2 cellular contexts compared by ENCODE assay signal in the genomic region with DNA sequence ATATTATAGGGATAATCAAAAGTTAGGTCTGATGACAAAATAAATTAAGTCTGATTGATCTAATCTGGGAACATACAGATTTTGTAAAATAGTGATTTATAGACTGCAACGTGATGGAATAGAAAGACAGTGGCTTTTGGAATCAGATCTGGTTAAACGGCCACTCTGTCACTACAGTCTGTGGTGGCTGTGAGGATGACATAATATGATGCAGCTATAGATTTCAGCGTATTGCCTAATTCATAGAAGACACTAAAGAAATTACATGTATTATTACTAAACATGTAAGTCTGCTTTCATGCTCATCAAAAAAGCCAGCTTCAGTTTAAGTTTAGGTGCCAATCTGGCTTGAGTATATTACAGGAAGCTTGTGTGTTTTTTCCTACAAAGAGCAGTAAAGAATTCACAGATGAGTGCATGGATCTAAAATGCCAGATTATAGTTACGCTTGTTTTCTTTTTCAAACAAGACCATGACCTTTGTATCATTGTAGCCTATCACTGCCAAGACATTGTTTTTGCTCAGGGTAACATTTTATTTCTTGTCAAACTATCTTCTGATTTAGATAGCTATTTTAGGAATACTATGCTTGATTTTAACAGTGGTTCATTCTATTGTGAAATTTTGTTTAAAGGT.
A peak's percentile ranks its signal among the peaks of the same experiment; 100 is the strongest.
TF ChIP-seq lines count a peak whose summit lies in the region.

No MANE protein-coding gene starts in this region.

TF ChIP-seq in SK-N-SH, 30 proteins besides CTCF, POLR2A, EP300 and RAD21 (continued from another document):
- TF ChIP-seq RFX5 (IDR thresholded peaks at IDR 0.05; ENCODE audit: low read length): no peak
- no peak for TF ChIP-seq REST (IDR thresholded peaks at IDR 0.05; ENCODE audit: low read depth, low read length)
- 0 out of 2 replicates have a peak, but pooled peaks have one; percentile 33 for TF ChIP-seq MXI1 (IDR thresholded peaks at IDR 0.05; ENCODE audit: low read depth, low read length)
- peak; percentile 21; the same call in 1 of the 2 replicates for TF ChIP-seq GATA2 (CRISPR knock-in tag; IDR thresholded peaks at IDR 0.05)
- TF ChIP-seq MEF2A (IDR thresholded peaks at IDR 0.05; ENCODE audit: borderline replicate concordance, low read depth): no peak
- TF ChIP-seq JUND (IDR thresholded peaks at IDR 0.05): no peak
- TF ChIP-seq FOSL2 (IDR thresholded peaks at IDR 0.05; ENCODE audit: borderline replicate concordance, low read depth): no peak
TF ChIP-seq in SK-N-SH: peak in this region for 2.

TF ChIP-seq in SK-N-SH treated with all-trans-retinoic acid at 6 μM for 48 hours, 23 proteins besides CTCF, POLR2A, EP300 and RAD21 (continued from another document):
- TF ChIP-seq CREB5 (CRISPR knock-in tag; IDR thresholded peaks at IDR 0.05; ENCODE audit: low read depth): no peak
- TF ChIP-seq, protein P1, sequence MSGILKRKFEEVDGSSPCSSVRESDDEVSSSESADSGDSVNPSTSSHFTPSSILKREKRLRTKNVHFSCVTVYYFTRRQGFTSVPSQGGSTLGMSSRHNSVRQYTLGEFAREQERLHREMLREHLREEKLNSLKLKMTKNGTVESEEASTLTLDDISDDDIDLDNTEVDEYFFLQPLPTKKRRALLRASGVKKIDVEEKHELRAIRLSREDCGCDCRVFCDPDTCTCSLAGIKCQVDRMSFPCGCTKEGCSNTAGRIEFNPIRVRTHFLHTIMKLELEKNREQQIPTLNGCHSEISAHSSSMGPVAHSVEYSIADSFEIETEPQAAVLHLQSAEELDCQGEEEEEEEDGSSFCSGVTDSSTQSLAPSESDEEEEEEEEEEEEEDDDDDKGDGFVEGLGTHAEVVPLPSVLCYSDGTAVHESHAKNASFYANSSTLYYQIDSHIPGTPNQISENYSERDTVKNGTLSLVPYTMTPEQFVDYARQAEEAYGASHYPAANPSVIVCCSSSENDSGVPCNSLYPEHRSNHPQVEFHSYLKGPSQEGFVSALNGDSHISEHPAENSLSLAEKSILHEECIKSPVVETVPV (CRISPR knock-in tag; IDR thresholded peaks at IDR 0.05): no peak
- TF ChIP-seq ESRRG (CRISPR knock-in tag; IDR thresholded peaks at IDR 0.05): no peak
- no peak for TF ChIP-seq RARB (CRISPR knock-in tag; IDR thresholded peaks at IDR 0.05)
- TF ChIP-seq CSDC2 (CRISPR knock-in tag; IDR thresholded peaks at IDR 0.05): no peak
- TF ChIP-seq ZNF8 (CRISPR knock-in tag; IDR thresholded peaks at IDR 0.05): no peak
- no peak for TF ChIP-seq ZFP30 (CRISPR knock-in tag; IDR thresholded peaks at IDR 0.05)
- no peak for TF ChIP-seq TOX (CRISPR knock-in tag; IDR thresholded peaks at IDR 0.05; ENCODE audit: borderline replicate concordance)
- no peak for TF ChIP-seq TCF4 (CRISPR knock-in tag; IDR thresholded peaks at IDR 0.05; ENCODE audit: borderline replicate concordance)
- TF ChIP-seq PPARA (CRISPR knock-in tag; IDR thresholded peaks at IDR 0.05; ENCODE audit: borderline replicate concordance): no peak
- TF ChIP-seq ISL1 (CRISPR knock-in tag; IDR thresholded peaks at IDR 0.05): no peak
- no peak for TF ChIP-seq ZFP3 (CRISPR knock-in tag; IDR thresholded peaks at IDR 0.05)
